In genomic region chr10:121289800-121290199, GRCh38 we compare ENCODE assay signal across 23 cellular contexts.
"Had no signal": no experiment of that assay in that cellular context is flagged by ENCODE, and none has a peak within 500 bp of the region (broad histone marks: within the 10 kb centered on the region; RNA-seq: fewer than 3 reads in every experiment).

No MANE protein-coding gene starts in this region.

- DNase-seq: activated CD4-positive, alpha-beta T cell treated with anti-CD3 and anti-CD28 coated beads for 48 hours; activated CD4-positive, alpha-beta T cell treated with anti-CD3 and anti-CD28 coated beads, Interleukin-2, amount 50 U/mL, for 4 hours; activated CD4-positive, CD25-positive, alpha-beta regulatory T cell treated with anti-CD3 and anti-CD28 coated beads, Interleukin-2, amount 50 U/mL, for 72 hours; activated CD8-positive, alpha-beta memory T cell treated with anti-CD3 and anti-CD28 coated beads, Interleukin-2, amount 50 U/mL, for 48 hours; activated CD8-positive, alpha-beta T cell treated with anti-CD3 and anti-CD28 coated beads, Interleukin-2, amount 10 ng/mL, durations not matched to agents 7 days and 5 days; activated naive CD4-positive, alpha-beta T cell treated with anti-CD3 and anti-CD28 coated beads, Interleukin-2, amount 50 U/mL, for 16 hours; activated naive CD8-positive, alpha-beta T cell treated with anti-CD3 and anti-CD28 coated beads, Interleukin-2, amount 10 ng/mL, durations not matched to agents 7 days and 5 days; activated T-cell treated with anti-CD3 and anti-CD28 coated beads, Interleukin-2, amount 50 U/mL, for 1 hour; adrenal gland; aorta; KG1; NCI-H1048; NCI-H1417; NCI-H1930; NCI-H2107; NCI-H226; NCI-H510A treated with DMSO at 0.1 percent for 48 hours; PC-3; SHP77 had no signal

- H3K9me3 Mint-ChIP-seq: activated naive CD8-positive, alpha-beta T cell treated with anti-CD3 and anti-CD28 coated beads, Interleukin-2, amount 10 ng/mL, durations not matched to agents 7 days and 5 days; central memory CD8-positive, alpha-beta T cell; T-helper 1 cell treated with Interleukin-12 subunit alpha and Interleukin-12 subunit beta and Interleukin-4 antibody, amounts not matched to agents 30 μg/mL and 1 μg/mL, for 36 hours had no signal

- H3K27ac ChIP-seq: adrenal gland, SJSA1 had no signal

- H3K36me3 Mint-ChIP-seq: activated naive CD8-positive, alpha-beta T cell treated with anti-CD3 and anti-CD28 coated beads, Interleukin-2, amount 10 ng/mL, durations not matched to agents 7 days and 5 days had no signal

- H3K4me3 Mint-ChIP-seq: activated CD8-positive, alpha-beta T cell treated with anti-CD3 and anti-CD28 coated beads, Interleukin-2, amount 10 ng/mL, durations not matched to agents 7 days and 5 days; activated naive CD8-positive, alpha-beta T cell treated with anti-CD3 and anti-CD28 coated beads, Interleukin-2, amount 10 ng/mL, durations not matched to agents 7 days and 5 days; central memory CD8-positive, alpha-beta T cell; T-helper 1 cell treated with Interleukin-12 subunit alpha and Interleukin-12 subunit beta and Interleukin-4 antibody, amounts not matched to agents 30 μg/mL and 1 μg/mL, for 36 hours had no signal

- H3K36me3 ChIP-seq: adrenal gland, SJSA1 had no signal

- H3K27me3 ChIP-seq: adrenal gland, SJSA1 had no signal

- H3K9me3 ChIP-seq: adrenal gland, SJSA1 had no signal

- H3K4me1 ChIP-seq: SJSA1 had no signal

- H3K27me3 Mint-ChIP-seq: activated naive CD8-positive, alpha-beta T cell treated with anti-CD3 and anti-CD28 coated beads, Interleukin-2, amount 10 ng/mL, durations not matched to agents 7 days and 5 days had no signal

- H3K4me1 Mint-ChIP-seq: activated naive CD8-positive, alpha-beta T cell treated with anti-CD3 and anti-CD28 coated beads, Interleukin-2, amount 10 ng/mL, durations not matched to agents 7 days and 5 days; central memory CD8-positive, alpha-beta T cell had no signal

- ATAC-seq: activated CD8-positive, alpha-beta T cell treated with anti-CD3 and anti-CD28 coated beads, Interleukin-2, amount 10 ng/mL, durations not matched to agents 7 days and 5 days; PC-3; SK-N-SH treated with all-trans-retinoic acid at 6 μM for 48 hours had no signal

- H3K27ac Mint-ChIP-seq: activated CD8-positive, alpha-beta T cell treated with anti-CD3 and anti-CD28 coated beads, Interleukin-2, amount 10 ng/mL, durations not matched to agents 7 days and 5 days; activated naive CD8-positive, alpha-beta T cell treated with anti-CD3 and anti-CD28 coated beads, Interleukin-2, amount 10 ng/mL, durations not matched to agents 7 days and 5 days; T-helper 1 cell treated with Interleukin-12 subunit alpha and Interleukin-12 subunit beta and Interleukin-4 antibody, amounts not matched to agents 30 μg/mL and 1 μg/mL, for 36 hours had no signal

- H3K4me3 ChIP-seq: adrenal gland, SJSA1 had no signal
